ENCODE assay signal across 7 cellular contexts in the genomic region with DNA sequence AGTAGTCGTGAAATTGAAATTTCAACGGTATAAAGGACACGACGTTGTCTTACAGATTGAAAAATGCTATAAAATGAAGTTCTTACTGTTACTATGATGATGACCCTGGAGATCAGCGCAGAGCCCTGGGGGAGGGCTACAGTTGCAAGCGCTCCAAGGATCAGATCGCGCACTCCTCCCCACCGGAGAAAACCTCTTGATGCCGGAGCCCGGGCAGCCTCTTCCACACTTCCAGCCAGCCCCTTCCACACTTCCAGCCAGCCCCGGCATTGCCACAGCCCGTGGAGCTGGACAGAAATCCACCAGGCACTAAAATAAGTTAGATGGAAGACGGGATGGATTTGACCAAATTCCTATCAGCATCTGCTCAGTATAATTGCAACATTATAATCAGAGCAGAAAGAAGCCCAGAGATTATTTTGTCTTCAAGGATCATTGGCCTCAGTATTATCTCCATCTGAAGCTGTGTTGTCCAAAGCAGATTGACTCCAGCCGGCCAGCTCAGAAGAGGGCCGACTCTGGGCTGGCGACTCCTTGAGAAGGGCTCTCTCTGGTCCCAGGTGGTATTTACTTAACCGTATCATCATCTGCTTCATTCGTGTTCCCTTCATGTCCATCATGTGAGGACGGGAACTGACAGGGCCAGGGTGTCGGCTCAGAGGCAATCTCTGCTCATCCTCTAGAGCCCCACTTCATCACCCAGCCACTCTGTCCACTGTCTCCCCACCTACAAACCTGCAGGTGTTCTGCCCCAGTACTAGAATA. TPM values are rescaled to one million over a fixed set of nuclear protein-coding genes. Genes with fewer than 3 reads are reported as not detected.
DNase-seq lines count a peak whose midpoint lies in the region; ATAC-seq and TF ChIP-seq lines count a peak whose summit lies in the region.

No MANE protein-coding gene starts in this region.

- ATAC-seq in foreskin keratinocyte: no peak
- no peak for ATAC-seq in HG03045 (IDR thresholded peaks at IDR 0.05; ENCODE audit: unreplicated experiment)

- H3K4me3 ChIP-seq in HFF-Myc (replicated peaks; ENCODE audit: low read depth, low read length): peak overlapping the region; percentile 62
- H3K4me3 ChIP-seq in skeletal muscle tissue (ENCODE audit: low read length in 3 of 3): peak overlapping the region; percentile 59 to 92 (median 84)

- H3K9me3 ChIP-seq in skeletal muscle tissue (ENCODE audit: control insufficient read depth in 3 of 3, low read length in 3 of 3): no peaks in the 10 kb centered on the region

- H3K4me1 ChIP-seq in foreskin keratinocyte (peaks cover 33% of the 10 kb centered on the region), skeletal muscle tissue (ENCODE audit: control insufficient read depth in 3 of 3, insufficient read depth in 3 of 3, low read length in 3 of 3) (peaks cover 36 to 43% (median 39%) of the 10 kb centered on the region in 3 donors)

- TF ChIP-seq CTCF in HFF-Myc (IDR thresholded peaks at IDR 0.05; ENCODE audit: low read depth, low read length, missing control alignments): no peak
- no peak for TF ChIP-seq CTCF in VCaP (conservative IDR thresholded peaks at IDR 0.05)
- TF ChIP-seq CTCF in foreskin keratinocyte (conservative IDR thresholded peaks at IDR 0.05): no peak

- peak overlapping the region; percentile 67 to 94 (median 72) for H3K9ac ChIP-seq in skeletal muscle tissue (ENCODE audit: low read depth in 1 of 3, low read length in 3 of 3)

- H3K27ac ChIP-seq in VCaP: peak overlapping the region; percentile 86
- H3K27ac ChIP-seq in foreskin keratinocyte: peak overlapping the region; percentile 46
- H3K27ac ChIP-seq in skeletal muscle tissue (ENCODE audit: low read depth, low read length): peak overlapping the region; percentile 46

- no peak for DNase-seq in HFF-Myc (ENCODE audit: extremely low read depth, low read depth)
- DNase-seq in foreskin keratinocyte: no peak
- no peak for DNase-seq in DMS 273 (lab: John Stamatoyannopoulos, UW; ENCODE audit: unreplicated experiment)
- DNase-seq in H4 (ENCODE audit: low spot score): no peak

- no peaks in the 10 kb centered on the region for H3K36me3 ChIP-seq in skeletal muscle tissue (ENCODE audit: control insufficient read depth in 3 of 3, insufficient read depth in 3 of 3, low read length in 3 of 3)

- no peaks in the 10 kb centered on the region for H3K27me3 ChIP-seq in foreskin keratinocyte
- H3K27me3 ChIP-seq in skeletal muscle tissue (ENCODE audit: control insufficient read depth in 3 of 3, insufficient read depth in 3 of 3, low read length in 3 of 3): peaks cover 0 to 3% (median 0%) of the 10 kb centered on the region in 3 donors

RNA-seq across cellular contexts. Expression of gene MICAL3, which starts 0.8 kb away (rescaled TPM):
- total RNA-seq in foreskin keratinocyte (59.6 and 68.0 TPM in 2 replicates), skeletal muscle tissue (20.9 TPM)
- 5.3 and 7.0 TPM in 2 replicates for polyA plus RNA-seq in foreskin keratinocyte
- total RNA-seq in H4 (2014; rRNA removed; shearing (Covaris generic)): 7.0 and 17.3 TPM in 2 replicates

RNA-seq across cellular contexts. Expression of gene PEX26, which starts 52.7 kb away (rescaled TPM):
- total RNA-seq in foreskin keratinocyte: 25.7 and 29.1 TPM in 2 replicates
- polyA plus RNA-seq in foreskin keratinocyte: 10.7 and 11.5 TPM in 2 replicates
- 5.2 TPM for total RNA-seq in skeletal muscle tissue
- total RNA-seq in H4 (2014; rRNA removed; shearing (Covaris generic)): 8.5 and 8.6 TPM in 2 replicates
